15 cellular contexts compared by ENCODE assay signal in the genomic region with DNA sequence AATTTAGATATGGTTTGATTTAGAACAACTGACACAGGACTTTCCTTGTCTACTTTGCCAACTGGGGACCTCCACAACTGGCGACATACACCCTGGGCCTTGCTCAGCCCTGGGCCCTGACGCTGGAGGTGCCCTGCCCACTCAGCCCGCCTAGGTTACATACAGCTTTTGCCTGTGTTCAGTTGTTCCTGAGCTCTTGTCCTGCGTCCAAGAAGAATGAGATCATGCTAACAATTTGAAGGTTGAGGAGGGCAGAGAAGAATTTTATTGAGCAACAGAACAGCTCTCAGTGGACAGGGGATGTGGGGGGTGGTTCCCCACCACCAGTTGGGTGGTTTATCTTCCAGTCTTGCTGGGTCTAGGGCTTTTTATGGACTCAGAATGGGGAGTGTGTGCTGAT.
DNase-seq lines count a peak whose midpoint lies in the region; ATAC-seq and TF ChIP-seq lines count a peak whose summit lies in the region.
"Had no signal": no experiment of that assay in that cellular context is flagged by ENCODE, and none has a peak within 500 bp of the region (broad histone marks: within the 10 kb centered on the region; RNA-seq: fewer than 3 reads in every experiment).

No MANE protein-coding gene starts in this region.

- POLR2A ChIA-PET in CD8-positive, alpha-beta T cell (lab: Charles Lee): no interaction called here

- no peaks in the 10 kb centered on the region for H3K9me3 ChIP-seq in adipocyte (ENCODE audit: control insufficient read depth, low read length)
- H3K9me3 ChIP-seq in CD8-positive, alpha-beta T cell (ENCODE audit: low read length): no peaks in the 10 kb centered on the region
- H3K9me3 ChIP-seq: BE2C had no signal

- no peaks in the 10 kb centered on the region for H3K36me3 Mint-ChIP-seq in CD8-positive, alpha-beta T cell

- ATAC-seq in CD8-positive, alpha-beta T cell: no peak
- ATAC-seq: GM12878 had no signal

- DNase-seq in GM03348 (ENCODE audit: low spot score) (peak; percentile 6), adipocyte (ENCODE audit: low read depth) (peak; percentile 17), fibroblast of mammary gland (ENCODE audit: low read depth) (peak; percentile 64), skeletal muscle cell (ENCODE audit: low read depth) (peak; percentile 56), NCI-H1105 (lab: John Stamatoyannopoulos, UW) (no peak), GF-D8 (lab: John Stamatoyannopoulos, UW) (no peak)
- DNase-seq in CD8-positive, alpha-beta T cell: no peak
- DNase-seq: BE2C; CD4-positive, alpha-beta memory T cell; HCEC 1CT; NCI-H1048; NCI-H1694; NCI-H2107 had no signal

- no peak for TF ChIP-seq CTCF in fibroblast of mammary gland (conservative IDR thresholded peaks at IDR 0.05; ENCODE audit: control insufficient read depth, insufficient read depth, low read depth, low read length)
- no peak for TF ChIP-seq CTCF in CD8-positive, alpha-beta T cell (IDR thresholded peaks at IDR 0.05)

- intact Hi-C loops in CD8-positive, alpha-beta T cell (cut with DNase I, micrococcal nuclease): no loop called here

- peaks cover 12% of the 10 kb centered on the region for H3K4me1 ChIP-seq in adipocyte (ENCODE audit: control insufficient read depth, insufficient read depth, low read length)
- no peaks in the 10 kb centered on the region for H3K4me1 ChIP-seq in CD8-positive, alpha-beta T cell (ENCODE audit: insufficient read depth, low read length)
- H3K4me1 ChIP-seq: BE2C, SJSA1 had no signal

- no peak overlapping the region for H3K27ac Mint-ChIP-seq in CD8-positive, alpha-beta T cell

- H3K9ac ChIP-seq in adipocyte (ENCODE audit: low read length): no peak overlapping the region

- H3K27me3 ChIP-seq in adipocyte (replicated peaks; ENCODE audit: control insufficient read depth, insufficient read depth, low read length): no peaks in the 10 kb centered on the region
- H3K27me3 ChIP-seq in CD8-positive, alpha-beta T cell (ENCODE audit: insufficient read depth, low read length): no peaks in the 10 kb centered on the region
- H3K27me3 ChIP-seq: BE2C had no signal

- H3K4me3 Mint-ChIP-seq in CD8-positive, alpha-beta T cell: no peak overlapping the region
- H3K4me3 Mint-ChIP-seq: CD4-positive, alpha-beta memory T cell had no signal

- H3K27ac ChIP-seq in CD8-positive, alpha-beta T cell (ENCODE audit: low read depth, low read length): no peak overlapping the region
- H3K27ac ChIP-seq: SJSA1 had no signal

- CTCF ChIA-PET in CD8-positive, alpha-beta T cell (lab: Charles Lee): no interaction called here

- peaks cover 5% of the 10 kb centered on the region for H3K27me3 Mint-ChIP-seq in CD8-positive, alpha-beta T cell (ENCODE audit: low read depth)

- H3K4me1 Mint-ChIP-seq in CD8-positive, alpha-beta T cell (ENCODE audit: low read depth): no peaks in the 10 kb centered on the region
- H3K4me1 Mint-ChIP-seq: CD4-positive, alpha-beta memory T cell had no signal

- H3K36me3 ChIP-seq in adipocyte (ENCODE audit: control insufficient read depth, insufficient read depth, low read length, severe bottlenecking): no peaks in the 10 kb centered on the region
- no peaks in the 10 kb centered on the region for H3K36me3 ChIP-seq in CD8-positive, alpha-beta T cell (ENCODE audit: insufficient read depth, low read length)
- H3K36me3 ChIP-seq: BE2C, SJSA1 had no signal

- no peaks in the 10 kb centered on the region for H3K9me3 Mint-ChIP-seq in CD8-positive, alpha-beta T cell

- H3K4me3 ChIP-seq in adipocyte (ENCODE audit: low read length) (no peak overlapping the region), fibroblast of mammary gland (ENCODE audit: control insufficient read depth, low read depth, low read length) (no peak overlapping the region), skeletal muscle cell (ENCODE audit: low read depth, low read length) (no peak overlapping the region)
- H3K4me3 ChIP-seq in CD8-positive, alpha-beta T cell (ENCODE audit: low read depth, low read length): no peak overlapping the region
- H3K4me3 ChIP-seq: GM12878, SJSA1 had no signal

Comparison
In these comparisons a context has a peak if more than half of its experiments do, and no peak if none do; other contexts are left out.
1. DNase-seq: peak in GM03348 (single experiment), adipocyte (single experiment), fibroblast of mammary gland (single experiment) and skeletal muscle cell (single experiment); none in CD8-positive, alpha-beta T cell (0 of 7), NCI-H1105 (single experiment) and GF-D8 (single experiment).